ENCODE assay signal across 7 cellular contexts in genomic region chr3:171691485-171691884, GRCh38.
"Had no signal": no experiment of that assay in that cellular context is flagged by ENCODE, and none has a peak within 500 bp of the region (broad histone marks: within the 10 kb centered on the region; RNA-seq: fewer than 3 reads in every experiment).

No MANE protein-coding gene starts in this region.

- H3K9me3 Mint-ChIP-seq: H9, IgD-negative memory B cell had no signal

- H2AFZ ChIP-seq: GM23248 had no signal

- H3K4me1 Mint-ChIP-seq: H9 had no signal

- DNase-seq: GM23248, GOT3, H9, HCEC 1CT, KG1 had no signal

- H3K4me3 ChIP-seq: GM23248 had no signal

- H3K9ac ChIP-seq: GM23248 had no signal

- H3K27me3 Mint-ChIP-seq: IgD-negative memory B cell had no signal

- H3K27ac Mint-ChIP-seq: H9, IgD-negative memory B cell had no signal

- H3K27ac ChIP-seq: GM23248 had no signal

- H3K4me3 Mint-ChIP-seq: H9, IgD-negative memory B cell had no signal

- FAIRE-seq: HTR-8/SVneo had no signal
